9 cellular contexts compared by ENCODE assay signal in genomic region chr4:113645771-113646455, GRCh38.
DNase-seq lines count a peak whose midpoint lies in the region; ATAC-seq, FAIRE-seq and TF ChIP-seq lines count a peak whose summit lies in the region.
"Had no signal": no experiment of that assay in that cellular context is flagged by ENCODE, and none has a peak within 500 bp of the region (broad histone marks: within the 10 kb centered on the region; RNA-seq: fewer than 3 reads in every experiment).

No MANE protein-coding gene starts in this region.

- peaks cover 32% of the 10 kb centered on the region for H4K20me1 ChIP-seq in astrocyte (ENCODE audit: insufficient read depth, low read length)

- WGBS in aorta, 2 donors: 58 to 64% methylated on average over 5 of the region's 5 CpGs

- H3K36me3 Mint-ChIP-seq in activated naive CD8-positive, alpha-beta T cell: peaks cover 21% of the 10 kb centered on the region
- H3K36me3 Mint-ChIP-seq in activated naive CD8-positive, alpha-beta T cell treated with anti-CD3 and anti-CD28 coated beads, Interleukin-2, amount 50 U/mL, for 24 hours (ENCODE audit: low read depth): peaks cover 43% of the 10 kb centered on the region
- H3K36me3 Mint-ChIP-seq in astrocyte (ENCODE audit: low read depth, unreplicated experiment): no peaks in the 10 kb centered on the region

- H3K9ac ChIP-seq in astrocyte (ENCODE audit: low read length): no peak overlapping the region

- H2AFZ ChIP-seq in astrocyte (ENCODE audit: low read depth, low read length): no peak overlapping the region

- FAIRE-seq in astrocyte (lab: Jason Lieb, UNC): peak; percentile 90

- TF ChIP-seq CTCF in astrocyte (IDR thresholded peaks at IDR 0.05; ENCODE audit: insufficient read depth, low read depth, low read length) (no peak), GM10248 (IDR thresholded peaks at IDR 0.05; ENCODE audit: control extremely low read depth, extremely low read depth, low read depth, missing control alignments) (no peak)

- H3K27me3 ChIP-seq in astrocyte (ENCODE audit: insufficient read depth, low read length) (no peaks in the 10 kb centered on the region), aorta (ENCODE audit: control insufficient read depth in 1 of 2, insufficient read depth in 2 of 2, low read length in 1 of 2) (no peaks in the 10 kb centered on the region)

- H3K4me1 ChIP-seq in astrocyte (ENCODE audit: insufficient read depth, low read length): peaks cover 19% of the 10 kb centered on the region
- peaks cover 5 to 6% of the 10 kb centered on the region in 2 donors for H3K4me1 ChIP-seq in aorta (ENCODE audit: control insufficient read depth in 1 of 2, insufficient read depth in 2 of 2, low read length in 2 of 2)

- H3K27me3 Mint-ChIP-seq in activated naive CD8-positive, alpha-beta T cell: no peaks in the 10 kb centered on the region
- H3K27me3 Mint-ChIP-seq in activated naive CD8-positive, alpha-beta T cell treated with anti-CD3 and anti-CD28 coated beads, Interleukin-2, amount 50 U/mL, for 24 hours: no peaks in the 10 kb centered on the region
- no peaks in the 10 kb centered on the region for H3K27me3 Mint-ChIP-seq in astrocyte (ENCODE audit: low read depth, unreplicated experiment)

- no peaks in the 10 kb centered on the region for H3K9me3 ChIP-seq in astrocyte (ENCODE audit: insufficient read depth, low read depth, low read length)
- H3K9me3 ChIP-seq in aorta (ENCODE audit: control insufficient read depth, low read length): no peaks in the 10 kb centered on the region

- intact Hi-C loops in aorta (cut with DNase I): no loop called here

- peaks cover 24% of the 10 kb centered on the region for H3K79me2 ChIP-seq in astrocyte (ENCODE audit: insufficient read depth, low read length)

- no peak overlapping the region for H3K4me3 Mint-ChIP-seq in activated naive CD8-positive, alpha-beta T cell
- no peak overlapping the region for H3K4me3 Mint-ChIP-seq in activated naive CD8-positive, alpha-beta T cell treated with anti-CD3 and anti-CD28 coated beads, Interleukin-2, amount 50 U/mL, for 24 hours
- no peak overlapping the region for H3K4me3 Mint-ChIP-seq in astrocyte (ENCODE audit: unreplicated experiment)
- H3K4me3 Mint-ChIP-seq: neural crest cell had no signal

- peak overlapping the region; percentile 45 for H3K4me2 ChIP-seq in astrocyte (ENCODE audit: low read length)

- DNase-seq in activated naive CD8-positive, alpha-beta T cell treated with anti-CD3 and anti-CD28 coated beads, Interleukin-2, amount 50 U/mL, for 24 hours: no peak
- DNase-seq in astrocyte (ENCODE audit: low read depth): peak; percentile 93
- DNase-seq in iris pigment epithelial cell (ENCODE audit: low read depth): peak; percentile 73
- DNase-seq in aorta: no peak
- DNase-seq in GM10248 (ENCODE audit: extremely low spot score): no peak

- H3K4me3 ChIP-seq in astrocyte (ENCODE audit: insufficient read depth, low read depth, low read length): no peak overlapping the region
- H3K4me3 ChIP-seq in aorta (ENCODE audit: low read length in 2 of 2): no peak overlapping the region

- CTCF ChIA-PET in GM10248 (lab: Yijun Ruan, JAX): interaction anchor here (0.9 to 2.0 kb wide), 3 partner anchors 10 to 28 kb away, joined by 3 to 7 read pairs (median 6); no protein-coding TSS in a partner anchor

- peaks cover 47% of the 10 kb centered on the region for H3K4me1 Mint-ChIP-seq in activated naive CD8-positive, alpha-beta T cell (ENCODE audit: low read depth)
- peaks cover 42% of the 10 kb centered on the region for H3K4me1 Mint-ChIP-seq in activated naive CD8-positive, alpha-beta T cell treated with anti-CD3 and anti-CD28 coated beads, Interleukin-2, amount 50 U/mL, for 24 hours
- H3K4me1 Mint-ChIP-seq in astrocyte (ENCODE audit: low read depth, unreplicated experiment): peaks cover 21% of the 10 kb centered on the region

- H3K27ac ChIP-seq in astrocyte (ENCODE audit: low read depth, low read length) (peak overlapping the region; percentile 5), aorta (ENCODE audit: low read depth in 1 of 2, low read length in 2 of 2) (peak overlapping the region in 1 of 2 donors; percentile 27)

- no peaks in the 10 kb centered on the region for H3K9me3 Mint-ChIP-seq in activated naive CD8-positive, alpha-beta T cell (ENCODE audit: low read depth)
- no peaks in the 10 kb centered on the region for H3K9me3 Mint-ChIP-seq in activated naive CD8-positive, alpha-beta T cell treated with anti-CD3 and anti-CD28 coated beads, Interleukin-2, amount 50 U/mL, for 24 hours
- H3K9me3 Mint-ChIP-seq in astrocyte (ENCODE audit: unreplicated experiment): no peaks in the 10 kb centered on the region
- H3K9me3 Mint-ChIP-seq: neural crest cell had no signal

- peak overlapping the region; percentile 41 for H3K27ac Mint-ChIP-seq in activated naive CD8-positive, alpha-beta T cell
- H3K27ac Mint-ChIP-seq in activated naive CD8-positive, alpha-beta T cell treated with anti-CD3 and anti-CD28 coated beads, Interleukin-2, amount 50 U/mL, for 24 hours: no peak overlapping the region
- peak overlapping the region; percentile 55 for H3K27ac Mint-ChIP-seq in astrocyte (ENCODE audit: unreplicated experiment)

- no peaks in the 10 kb centered on the region for H3K36me3 ChIP-seq in astrocyte (ENCODE audit: insufficient read depth, low read length)
- no peaks in the 10 kb centered on the region for H3K36me3 ChIP-seq in aorta (ENCODE audit: control insufficient read depth in 1 of 2, insufficient read depth in 2 of 2, low read length in 1 of 2)

- no peak for ATAC-seq in activated naive CD8-positive, alpha-beta T cell treated with anti-CD3 and anti-CD28 coated beads, Interleukin-2, amount 50 U/mL, for 24 hours
- peak; percentile 59 for ATAC-seq in aorta (ENCODE audit: low FRiP score)
- no peak for ATAC-seq in HG02885 (IDR thresholded peaks at IDR 0.05; ENCODE audit: poor library complexity, unreplicated experiment)
- ATAC-seq in GM18517 (IDR thresholded peaks at IDR 0.05; ENCODE audit: unreplicated experiment): no peak

- POLR2A ChIA-PET in GM10248 (lab: Yijun Ruan, JAX): no interaction called here

Comparison
In these comparisons a context has a peak if more than half of its experiments do, and no peak if none do; other contexts are left out.
1. DNase-seq: peak in astrocyte (single experiment) and iris pigment epithelial cell (single experiment); none in activated naive CD8-positive, alpha-beta T cell treated with anti-CD3 and anti-CD28 coated beads, Interleukin-2, amount 50 U/mL, for 24 hours (single experiment), aorta (0 of 2) and GM10248 (single experiment).